In the genomic region with DNA sequence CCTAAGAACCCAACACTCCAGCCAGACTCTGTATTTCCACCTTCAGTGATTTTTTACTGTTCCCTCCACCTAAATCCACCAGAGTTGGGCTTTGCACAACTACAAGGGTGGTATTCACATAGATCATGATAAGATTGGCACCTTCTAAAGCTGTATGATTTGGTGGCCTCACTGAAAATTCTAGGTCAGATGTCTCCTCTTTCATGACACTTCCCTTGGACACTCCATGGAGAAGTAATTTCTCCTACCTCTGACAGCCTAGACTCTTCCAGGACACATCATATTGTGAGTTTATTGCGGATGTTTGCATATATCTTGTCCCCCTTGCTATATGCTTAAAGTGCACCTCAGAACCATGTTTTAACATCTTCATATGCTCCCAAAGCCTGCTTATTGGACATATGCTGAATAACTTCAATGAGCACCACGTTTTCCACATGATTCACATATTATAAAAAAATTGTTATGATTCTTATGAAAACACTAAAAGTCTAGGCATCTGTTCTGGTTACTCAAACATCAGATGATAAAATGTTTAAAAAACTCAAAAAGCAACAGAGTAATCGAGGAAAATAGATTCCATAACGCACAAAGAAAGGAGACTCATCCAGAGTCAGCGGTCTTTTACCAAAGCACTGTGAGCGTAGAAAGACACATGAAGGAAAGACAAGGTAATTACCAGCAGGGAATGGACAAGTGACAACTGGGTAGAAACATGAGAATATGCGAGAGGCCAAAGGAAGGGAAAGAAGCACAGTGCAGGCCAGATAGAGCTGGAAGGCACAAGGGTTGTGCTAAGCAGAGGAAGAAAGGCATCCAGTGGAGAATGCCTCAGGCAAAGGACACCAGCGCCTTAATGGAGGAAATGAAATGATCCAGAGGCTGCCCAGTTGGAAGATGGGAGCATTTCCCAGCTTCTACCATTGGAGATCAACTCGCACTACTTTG, we compare ENCODE assay signal across 18 cellular contexts. TPM values are rescaled to one million over a fixed set of nuclear protein-coding genes. Genes with fewer than 3 reads are reported as not detected.
DNase-seq lines count a peak whose midpoint lies in the region; ATAC-seq and TF ChIP-seq lines count a peak whose summit lies in the region.
"Had no signal": no experiment of that assay in that cellular context is flagged by ENCODE, and none has a peak within 500 bp of the region (broad histone marks: within the 10 kb centered on the region; RNA-seq: fewer than 3 reads in every experiment).

No MANE protein-coding gene starts in this region.

- H3K4me1 ChIP-seq in mammary epithelial cell (ENCODE audit: insufficient read depth, low read length): peaks cover 14% of the 10 kb centered on the region
- peaks cover 17% of the 10 kb centered on the region for H3K4me1 ChIP-seq in foreskin keratinocyte
- H3K4me1 ChIP-seq in osteoblast (ENCODE audit: insufficient read depth, low read length): peaks cover 30% of the 10 kb centered on the region
- H3K4me1 ChIP-seq in CD4-positive, alpha-beta memory T cell (ENCODE audit: insufficient read depth, low read length): no peaks in the 10 kb centered on the region

- H3K9me3 Mint-ChIP-seq in MCF 10A (ENCODE audit: unreplicated experiment): no peaks in the 10 kb centered on the region
- H3K9me3 Mint-ChIP-seq in CD4-positive, alpha-beta memory T cell: peaks cover 0 to 16% (median 3%) of the 10 kb centered on the region in 8 donors

- no peak overlapping the region for H3K4me3 ChIP-seq in mammary epithelial cell (replicated peaks in 1 of 3; ENCODE audit: insufficient read depth in 1 of 3, low read depth in 2 of 3, low read length in 3 of 3)
- no peak overlapping the region for H3K4me3 ChIP-seq in osteoblast (ENCODE audit: insufficient read depth, low read length)
- H3K4me3 ChIP-seq in CD4-positive, alpha-beta memory T cell (ENCODE audit: low read length in 2 of 2): no peak overlapping the region
- H3K4me3 ChIP-seq: Peyer's patch had no signal

- H3K27ac ChIP-seq in mammary epithelial cell (ENCODE audit: insufficient read depth, low read depth, low read length) (no peak overlapping the region), foreskin keratinocyte (peak overlapping the region; percentile 72), osteoblast (ENCODE audit: low read depth, low read length) (peak overlapping the region; percentile 86)
- no peak overlapping the region for H3K27ac ChIP-seq in CD4-positive, alpha-beta memory T cell (ENCODE audit: low read depth, low read length)

- H3K4me2 ChIP-seq in mammary epithelial cell (ENCODE audit: insufficient read depth, low read depth, low read length): no peak overlapping the region
- peak overlapping the region; percentile 6 for H3K4me2 ChIP-seq in osteoblast (ENCODE audit: insufficient read depth, low read length)

- H3K27ac Mint-ChIP-seq in MCF 10A (ENCODE audit: low read depth, unreplicated experiment): peak overlapping the region; percentile 91
- no peak overlapping the region for H3K27ac Mint-ChIP-seq in CD4-positive, alpha-beta memory T cell
- H3K27ac Mint-ChIP-seq: HFFc6 had no signal

- H2AFZ ChIP-seq in mammary epithelial cell (ENCODE audit: low read depth, low read length): no peak overlapping the region
- no peak overlapping the region for H2AFZ ChIP-seq in osteoblast (ENCODE audit: low read length)

- 92% methylated on average over 9 of the region's 9 CpGs for WGBS in mammary epithelial cell (ENCODE audit: low coverage, missing lambda C conversion rate)

- H3K4me1 Mint-ChIP-seq in MCF 10A (ENCODE audit: insufficient read depth, unreplicated experiment): peaks cover 34% of the 10 kb centered on the region
- peaks cover 0 to 1% (median 0%) of the 10 kb centered on the region in 4 donors for H3K4me1 Mint-ChIP-seq in CD4-positive, alpha-beta memory T cell

- ATAC-seq in foreskin keratinocyte (no peak), GM21786 (IDR thresholded peaks at IDR 0.05; ENCODE audit: unreplicated experiment) (no peak), left cardiac atrium (no peak)

- H3K27me3 ChIP-seq in mammary epithelial cell (ENCODE audit: insufficient read depth, low read length) (no peaks in the 10 kb centered on the region), foreskin keratinocyte (no peaks in the 10 kb centered on the region), osteoblast (ENCODE audit: insufficient read depth, low read length) (no peaks in the 10 kb centered on the region)
- H3K27me3 ChIP-seq in CD4-positive, alpha-beta memory T cell (ENCODE audit: insufficient read depth, low read length): no peaks in the 10 kb centered on the region
- H3K27me3 ChIP-seq: Peyer's patch had no signal

- H3K4me3 Mint-ChIP-seq in MCF 10A (ENCODE audit: unreplicated experiment): no peak overlapping the region
- H3K4me3 Mint-ChIP-seq in CD4-positive, alpha-beta memory T cell: peak overlapping the region in 1 of 8 donors; percentile 47
- H3K4me3 Mint-ChIP-seq: HFFc6 had no signal

- DNase-seq in MCF 10A (ENCODE audit: unreplicated experiment) (no peak), mammary epithelial cell (no peak), foreskin keratinocyte (no peak), osteoblast (ENCODE audit: insufficient read length, low spot score, missing footprints) (no peak), left cardiac atrium (no peak), SKM-1 treated with dmso at 0.1 percent for 144 hours (lab: John Stamatoyannopoulos, UW; ENCODE audit: unreplicated experiment) (no peak)
- no peak for DNase-seq in CD4-positive, alpha-beta memory T cell
- DNase-seq: C1 segment of cervical spinal cord, COR-L47, DMS53, HFFc6, KBM-7, MM.1S, NCI-H1105, NCI-H1694 treated with DMSO at 0.1 percent for 48 hours, Peyer's patch, SIG-M5 had no signal

- no peaks in the 10 kb centered on the region for H3K27me3 Mint-ChIP-seq in MCF 10A (ENCODE audit: insufficient read depth, unreplicated experiment)
- H3K27me3 Mint-ChIP-seq in CD4-positive, alpha-beta memory T cell: no peaks in the 10 kb centered on the region

- POLR2A ChIA-PET in MCF 10A (lab: Yijun Ruan, JAX): interaction anchor here (1.2 to 3.1 kb wide), 5 partner anchors 9 to 88 kb away, joined by 5 to 35 read pairs (median 10); no protein-coding TSS in a partner anchor
- POLR2A ChIA-PET in CD4-positive, alpha-beta memory T cell (lab: Charles Lee; ENCODE audit: partially characterized antibody): no interaction called here

- no TSS peak for BruUV-seq in MCF 10A (replicated peaks; lab: Mats Ljungman, UMichigan)
- BruUV-seq in mammary epithelial cell (replicated peaks; lab: Mats Ljungman, UMichigan): no TSS peak

- in situ Hi-C loops in mammary epithelial cell (cut with MboI; ENCODE audit: low sequenced_read_pairs in 2 of 2): loop anchor here in 1 of 2 donors (25.0 kb wide), 1 partner anchor 211 kb away; a partner anchor contains a TSS

- H3K9me3 ChIP-seq in mammary epithelial cell (replicated peaks; ENCODE audit: insufficient read depth, low read length) (no peaks in the 10 kb centered on the region), osteoblast (ENCODE audit: low read depth, low read length) (no peaks in the 10 kb centered on the region)
- no peaks in the 10 kb centered on the region for H3K9me3 ChIP-seq in CD4-positive, alpha-beta memory T cell (ENCODE audit: control insufficient read depth in 1 of 2, low read length in 2 of 2)
- H3K9me3 ChIP-seq: Peyer's patch had no signal

- intact Hi-C loops in MCF 10A (cut with micrococcal nuclease): no loop called here
- intact Hi-C loops in mammary epithelial cell (cut with micrococcal nuclease): no loop called here
- intact Hi-C loops in CD4-positive, alpha-beta memory T cell (cut with micrococcal nuclease): no loop called here
- intact Hi-C loops in left cardiac atrium (cut with DNase I): loop anchor here in 1 of 2 donors (10.0 kb wide), 1 partner anchor 48 kb away; a partner anchor contains a TSS

- dilution Hi-C loops in mammary epithelial cell (cut with HindIII; ENCODE audit: low sequenced_read_pairs): no loop called here

- H3K9ac ChIP-seq in mammary epithelial cell (ENCODE audit: insufficient read depth, low read length): no peak overlapping the region

- CTCF ChIA-PET in MCF 10A (lab: Yijun Ruan, JAX) (interaction anchor here (0.5 to 1.8 kb wide), 5 partner anchors 40 to 873 kb away, joined by 3 to 4 read pairs (median 3); no protein-coding TSS in a partner anchor), mammary epithelial cell (lab: Charles Lee; ENCODE audit: low non-redundant PET) (no interaction called here)
- CTCF ChIA-PET in CD4-positive, alpha-beta memory T cell (lab: Charles Lee; ENCODE audit: partially characterized antibody): interaction anchor here (1.2 kb wide), 1 partner anchor 9 kb away, joined by 3 read pairs; no protein-coding TSS in a partner anchor

- H3K36me3 Mint-ChIP-seq in MCF 10A (ENCODE audit: insufficient read depth, unreplicated experiment): peaks cover 10% of the 10 kb centered on the region
- H3K36me3 Mint-ChIP-seq in CD4-positive, alpha-beta memory T cell: peaks cover 51 to 57% of the 10 kb centered on the region in 2 donors

- H3K79me2 ChIP-seq in mammary epithelial cell (ENCODE audit: insufficient read depth, low read length) (peaks cover 5% of the 10 kb centered on the region), osteoblast (ENCODE audit: insufficient read depth, low read length) (peaks cover 4% of the 10 kb centered on the region)

- TF ChIP-seq CTCF in MCF 10A (IDR thresholded peaks at IDR 0.05; ENCODE audit: unreplicated experiment): no peak
- TF ChIP-seq CTCF in mammary epithelial cell (conservative IDR thresholded peaks at IDR 0.05 in 1 of 2, IDR thresholded peaks at IDR 0.05 in 1 of 2; ENCODE audit: extremely low read depth in 1 of 2, insufficient read depth in 1 of 2, low read depth in 1 of 2, low read length in 2 of 2): no peak
- TF ChIP-seq CTCF in foreskin keratinocyte (conservative IDR thresholded peaks at IDR 0.05): no peak
- no peak for TF ChIP-seq CTCF in osteoblast (IDR thresholded peaks at IDR 0.05; ENCODE audit: extremely low read depth, low read depth, low read length)

- no peaks in the 10 kb centered on the region for H4K20me1 ChIP-seq in mammary epithelial cell (ENCODE audit: insufficient read depth, low read length)
- no peaks in the 10 kb centered on the region for H4K20me1 ChIP-seq in osteoblast (ENCODE audit: insufficient read depth, low read length)

- H3K36me3 ChIP-seq in mammary epithelial cell (ENCODE audit: insufficient read depth, low read length) (no peaks in the 10 kb centered on the region), osteoblast (ENCODE audit: insufficient read depth, low read length) (no peaks in the 10 kb centered on the region)
- H3K36me3 ChIP-seq in CD4-positive, alpha-beta memory T cell (ENCODE audit: insufficient read depth, low read length): no peaks in the 10 kb centered on the region

RNA-seq across cellular contexts. Expression of a gene that starts 46.5 kb away (rescaled TPM):
- total RNA-seq in MCF 10A (2022) (14.8 and 15.8 TPM in 2 replicates), mammary epithelial cell (10 to 100 TPM; 12.2 to 15.0 TPM), foreskin keratinocyte (13.2 and 14.4 TPM in 2 replicates), osteoblast (9.0 and 12.1 TPM in 2 replicates), left cardiac atrium (10 to 100 TPM; 17.0 to 17.7 TPM)
- polyA plus RNA-seq in mammary epithelial cell (4.6 TPM), foreskin keratinocyte (3.3 and 3.5 TPM in 2 replicates)
- 9.1 TPM for polyA minus RNA-seq in mammary epithelial cell
- total RNA-seq in CD4-positive, alpha-beta memory T cell: 10 to 100 TPM; 12.0 TPM
- polyA plus RNA-seq in CD4-positive, alpha-beta memory T cell: 1 to 10 TPM; 3.2 to 8.0 TPM

Comparison
In these comparisons a context has a peak if more than half of its experiments do, and no peak if none do; other contexts are left out.
1. H3K27ac ChIP-seq: peak in foreskin keratinocyte (single experiment) and osteoblast (single experiment); none in mammary epithelial cell (single experiment) and CD4-positive, alpha-beta memory T cell (single experiment).